8 cellular contexts compared by ENCODE assay signal in genomic region chr7:33108931-33109757, GRCh38. TPM values are rescaled to one million over a fixed set of nuclear protein-coding genes. Genes with fewer than 3 reads are reported as not detected.
A peak's percentile ranks its signal among the peaks of the same experiment; 100 is the strongest.
DNase-seq lines count a peak whose midpoint lies in the region; ATAC-seq and TF ChIP-seq lines count a peak whose summit lies in the region.

RP9 (minus strand) TSS chr7:33109404; CDS start chr7:33109372, 32 bp downstream.

- peaks cover 39% of the 10 kb centered on the region for H3K27me3 Mint-ChIP-seq in activated naive CD4-positive, alpha-beta T cell treated with anti-CD3 and anti-CD28 coated beads, Interleukin-2, amount 10 ng/mL, durations not matched to agents 7 days and 5 days

- peak within 1 kb of the TSS; percentile 91 for H3K4me3 Mint-ChIP-seq in activated naive CD4-positive, alpha-beta T cell treated with anti-CD3 and anti-CD28 coated beads, Interleukin-2, amount 10 ng/mL, durations not matched to agents 7 days and 5 days

- in situ Hi-C loops in transverse colon (cut with MboI; ENCODE audit: low pct_ligation_motif_present in 1 of 4, low pct_unique_long_range_greater_than_20kb in 1 of 4, low sequenced_read_pairs in 3 of 4): loop anchor here in 1 of 4 donors (25.0 kb wide), 1 partner anchor 622 kb away; the partner anchor contains the start of genes AVL9 and LSM5

- peak within 1 kb of the TSS; percentile 96 for H2AFZ ChIP-seq in SK-N-SH (ENCODE audit: low read depth)

- H3K79me2 ChIP-seq in SK-N-SH (ENCODE audit: insufficient read depth): peaks cover 48% of the 10 kb centered on the region

- TF ChIP-seq CTCF in GM06990 (IDR thresholded peaks at IDR 0.05; ENCODE audit: insufficient read depth, low read length, poor library complexity, severe bottlenecking) (peak; percentile 21), SK-N-SH (IDR thresholded peaks at IDR 0.05) (peak; percentile 61), transverse colon (IDR thresholded peaks at IDR 0.05) (peak; percentile 14 to 65 (median 59))

- DNase-seq in GM06990 (ENCODE audit: extremely low read depth, insufficient read length) (peak; percentile 87), H7 (peak; percentile 96), M059J (ENCODE audit: low read depth) (peak; percentile 60), SK-N-SH (peak; percentile 99), Right ventricle myocardium superior (peak; percentile 81), pons (ENCODE audit: low spot score) (peak; percentile 34), transverse colon (peak; percentile 69)
- peak; percentile 76 for DNase-seq in activated naive CD4-positive, alpha-beta T cell treated with anti-CD3 and anti-CD28 coated beads, Interleukin-2, amount 10 ng/mL, durations not matched to agents 7 days and 5 days

- CTCF ChIA-PET in SK-N-SH (lab: Yijun Ruan, JAX): interaction anchor here (0.6 to 5.2 kb wide), 45 partner anchors 7 to 619 kb away, joined by 3 to 95 read pairs (median 5); partner anchors contain the start of genes BBS9, FKBP9, LSM5 and NT5C3A
- CTCF ChIA-PET in activated naive CD4-positive, alpha-beta T cell treated with anti-CD3 and anti-CD28 coated beads, Interleukin-2, amount 10 ng/mL, durations not matched to agents 7 days and 5 days (lab: Charles Lee): interaction anchor here (0.6 to 4.3 kb wide), 19 partner anchors 18 to 660 kb away, joined by 3 to 46 read pairs (median 6); partner anchors contain the start of genes KBTBD2 and NT5C3A

- H4K20me1 ChIP-seq in SK-N-SH (ENCODE audit: insufficient read depth): peaks cover 34% of the 10 kb centered on the region

- H3K9me3 ChIP-seq in SK-N-SH (no peaks in the 10 kb centered on the region), transverse colon (no peaks in the 10 kb centered on the region)

- TF ChIP-seq RAD21 in SK-N-SH (IDR thresholded peaks at IDR 0.05; ENCODE audit: low read length): peak; percentile 38

- peak within 1 kb of the TSS; percentile 85 for H3K9ac ChIP-seq in SK-N-SH

- no peak for TF ChIP-seq POLR2A in transverse colon (IDR thresholded peaks at IDR 0.05)

- no peaks in the 10 kb centered on the region for H3K9me3 Mint-ChIP-seq in activated naive CD4-positive, alpha-beta T cell treated with anti-CD3 and anti-CD28 coated beads, Interleukin-2, amount 10 ng/mL, durations not matched to agents 7 days and 5 days

- peaks cover 5 to 15% of the 10 kb centered on the region in 2 experiments; a peak in 3 of 4 replicates for H3K4me1 ChIP-seq in SK-N-SH (ENCODE audit: control insufficient read depth in 1 of 2, insufficient read depth in 2 of 2, low read depth in 1 of 2, low read length in 1 of 2)
- peaks cover 17 to 47% (median 23%) of the 10 kb centered on the region in 4 donors for H3K4me1 ChIP-seq in transverse colon

- H3K9me2 ChIP-seq in SK-N-SH: no peaks in the 10 kb centered on the region

- no peaks in the 10 kb centered on the region for H3K36me3 Mint-ChIP-seq in activated naive CD4-positive, alpha-beta T cell treated with anti-CD3 and anti-CD28 coated beads, Interleukin-2, amount 10 ng/mL, durations not matched to agents 7 days and 5 days

- H3K36me3 ChIP-seq in GM06990 (ENCODE audit: control insufficient read depth, insufficient read depth, low read length): no peaks in the 10 kb centered on the region
- H3K36me3 ChIP-seq in H7 (replicated peaks; ENCODE audit: control insufficient read depth, insufficient read depth, low read length): no peaks in the 10 kb centered on the region
- no peaks in the 10 kb centered on the region for H3K36me3 ChIP-seq in SK-N-SH (replicated peaks in 1 of 2; ENCODE audit: control insufficient read depth in 1 of 2, insufficient read depth in 2 of 2, low read length in 1 of 2)
- H3K36me3 ChIP-seq in transverse colon: no peaks in the 10 kb centered on the region

- H3K27ac Mint-ChIP-seq in activated naive CD4-positive, alpha-beta T cell treated with anti-CD3 and anti-CD28 coated beads, Interleukin-2, amount 10 ng/mL, durations not matched to agents 7 days and 5 days: peak within 1 kb of the TSS; percentile 70

- peak within 1 kb of the TSS; percentile 93 for H3K4me2 ChIP-seq in SK-N-SH

- ATAC-seq in Right ventricle myocardium superior (ENCODE audit: poor library complexity): peak; percentile 93

- no peaks in the 10 kb centered on the region for H3K27me3 ChIP-seq in GM06990 (replicated peaks; ENCODE audit: control insufficient read depth, insufficient read depth, low read length)
- H3K27me3 ChIP-seq in H7 (ENCODE audit: control insufficient read depth, insufficient read depth, low read length): peaks cover 2% of the 10 kb centered on the region; the same call in 1 of the 2 replicates
- no peaks in the 10 kb centered on the region for H3K27me3 ChIP-seq in SK-N-SH (ENCODE audit: insufficient read depth)
- H3K27me3 ChIP-seq in transverse colon: no peaks in the 10 kb centered on the region

- H3F3A ChIP-seq in SK-N-SH (replicated peaks; ENCODE audit: insufficient read depth): no peaks in the 10 kb centered on the region

- WGBS in SK-N-SH (ENCODE audit: low lambda C conversion rate): 1% methylated on average over 31 of the region's 103 CpGs
- 1% methylated on average over 26 of the region's 103 CpGs; no CpG with 5 or more reads in 1 of the 2 donors for WGBS in transverse colon (ENCODE audit: low coverage in 1 of 2), 2 donors

- POLR2A ChIA-PET in SK-N-SH (lab: Yijun Ruan, JAX): interaction anchor here (0.6 to 2.2 kb wide), 4 partner anchors 20 to 348 kb away, joined by 3 to 8 read pairs (median 6); partner anchors contain the start of genes FKBP9 and NT5C3A

- peak within 1 kb of the TSS; percentile 57 to 80 for H3K27ac ChIP-seq in SK-N-SH (ENCODE audit: low read depth in 2 of 2, low read length in 1 of 2)
- H3K27ac ChIP-seq in transverse colon: peak within 1 kb of the TSS; percentile 79 to 92 (median 91)

- intact Hi-C loops in Right ventricle myocardium superior (cut with DNase I) (loop anchor here (10.0 kb wide), 1 partner anchor 304 kb away; no protein-coding TSS in a partner anchor), transverse colon (cut with DNase I; ENCODE audit: low total_unique reads) (no loop called here)

- H3K4me1 Mint-ChIP-seq in activated naive CD4-positive, alpha-beta T cell treated with anti-CD3 and anti-CD28 coated beads, Interleukin-2, amount 10 ng/mL, durations not matched to agents 7 days and 5 days: peaks cover 36% of the 10 kb centered on the region

- peak in 1 of 2 experiments; percentile 75; a peak in 1 of 4 replicates for TF ChIP-seq EP300 in SK-N-SH (IDR thresholded peaks at IDR 0.05; ENCODE audit: borderline replicate concordance in 1 of 2, low read depth in 1 of 2, low read length in 1 of 2)
- TF ChIP-seq EP300 in transverse colon (IDR thresholded peaks at IDR 0.05; ENCODE audit: low read depth): no peak

- H3K4me3 ChIP-seq in GM06990 (replicated peaks; ENCODE audit: low read depth, low read length): peak within 1 kb of the TSS; percentile 88
- H3K4me3 ChIP-seq in H7 (ENCODE audit: insufficient read depth, low read depth, low read length): peak within 1 kb of the TSS; percentile 86
- H3K4me3 ChIP-seq in SK-N-SH (ENCODE audit: low read depth in 2 of 2, low read length in 1 of 2): peak within 1 kb of the TSS; percentile 85 to 95
- H3K4me3 ChIP-seq in transverse colon: peak within 1 kb of the TSS; percentile 63 to 100 (median 96)

TF ChIP-seq in SK-N-SH, 30 proteins besides CTCF, POLR2A, EP300 and RAD21:
- TF ChIP-seq SMC3 (IDR thresholded peaks at IDR 0.05; ENCODE audit: low read depth, low read length) (peak; percentile 45), GABPA (IDR thresholded peaks at IDR 0.05; ENCODE audit: low read depth) (peak; percentile 79), CHD2 (IDR thresholded peaks at IDR 0.05; ENCODE audit: low read length, partially characterized antibody) (peak; percentile 57), POLR2AphosphoS5 (IDR thresholded peaks at IDR 0.05; ENCODE audit: low read depth, low read length) (peak; percentile 75), MAX (IDR thresholded peaks at IDR 0.05; ENCODE audit: low read depth) (no peak; the same call in 1 of the 2 replicates), TAF1 (IDR thresholded peaks at IDR 0.05; ENCODE audit: borderline replicate concordance, low read depth, low read length) (peak; percentile 55; the same call in 1 of the 2 replicates), IRF3 (IDR thresholded peaks at IDR 0.05; ENCODE audit: low read depth, low read length) (no peak), MXI1 (IDR thresholded peaks at IDR 0.05; ENCODE audit: low read depth, low read length) (peak; percentile 67)

RNA-seq across cellular contexts. Expression of gene RP9, which starts in this region (rescaled TPM):
- total RNA-seq in H7 (2014; rRNA removed; shearing (Covaris generic)): 12.1 and 13.3 TPM in 2 replicates
- total RNA-seq in M059J (2014; rRNA removed; shearing (Covaris generic)): 13.4 and 15.4 TPM in 2 replicates
- polyA plus RNA-seq in SK-N-SH (2012; rRNA removed): 31.6 and 32.0 TPM in 2 replicates
- 36.3 and 38.8 TPM in 2 replicates for polyA plus RNA-seq in SK-N-SH (2012; cell fraction: cytosol; rRNA removed)
- 24.1 and 27.8 TPM in 2 replicates for polyA plus RNA-seq in SK-N-SH (2012; cell fraction: nucleus; rRNA removed)
- total RNA-seq in Right ventricle myocardium superior: 20.1 TPM
- 10 to 100 TPM in 3 of 4 donors, 1 to 10 TPM in 1; 2.0 to 55.7 (median 14.6) TPM for total RNA-seq in transverse colon

Comparison
In these comparisons a context has a peak if more than half of its experiments do, and no peak if none do; other contexts are left out.
1. Peak in every context shown above with its lines: DNase-seq, ATAC-seq, H3K4me3 ChIP-seq and H3K27ac ChIP-seq.
2. DNase-seq: peak in every context shown above with its lines; median percentile 99 in SK-N-SH; 96 in H7; 87 in GM06990; 81 in Right ventricle myocardium superior; 76 in activated naive CD4-positive, alpha-beta T cell treated with anti-CD3 and anti-CD28 coated beads, Interleukin-2, amount 10 ng/mL, durations not matched to agents 7 days and 5 days; 69 in transverse colon; 60 in M059J; 34 in pons.